Comparison of ENCODE assay signal across 12 cellular contexts in genomic region chr5:181203093-181203711, GRCh38. TPM values are rescaled to one million over a fixed set of nuclear protein-coding genes. Genes with fewer than 3 reads are reported as not detected.
A peak's percentile ranks its signal among the peaks of the same experiment; 100 is the strongest.
DNase-seq lines count a peak whose midpoint lies in the region; ATAC-seq, FAIRE-seq and TF ChIP-seq lines count a peak whose summit lies in the region.
"Had no signal": no experiment of that assay in that cellular context is flagged by ENCODE, and none has a peak within 500 bp of the region (broad histone marks: within the 10 kb centered on the region; RNA-seq: fewer than 3 reads in every experiment).

No MANE protein-coding gene starts in this region.

- H2AFZ ChIP-seq in keratinocyte (ENCODE audit: control insufficient read depth, low read length): no peak overlapping the region

- H3K9me3 ChIP-seq in adipocyte (ENCODE audit: control insufficient read depth, low read length) (no peaks in the 10 kb centered on the region), keratinocyte (ENCODE audit: control insufficient read depth, low read depth, low read length) (no peaks in the 10 kb centered on the region), suprapubic skin (no peaks in the 10 kb centered on the region)
- H3K9me3 ChIP-seq: neutrophil had no signal

- H3K36me3 ChIP-seq in adipocyte (ENCODE audit: control insufficient read depth, insufficient read depth, low read length, severe bottlenecking) (no peaks in the 10 kb centered on the region), keratinocyte (ENCODE audit: control insufficient read depth in 2 of 2, extremely low read depth in 1 of 2, insufficient read depth in 2 of 2, low read length in 2 of 2) (peaks cover 3 to 13% of the 10 kb centered on the region in 2 experiments), suprapubic skin (no peaks in the 10 kb centered on the region)
- H3K36me3 ChIP-seq: neutrophil had no signal

- no peaks in the 10 kb centered on the region for H3K27me3 ChIP-seq in adipocyte (replicated peaks; ENCODE audit: control insufficient read depth, insufficient read depth, low read length)
- H3K27me3 ChIP-seq in keratinocyte (ENCODE audit: control insufficient read depth, extremely low read depth, insufficient read depth, low read length): no peaks in the 10 kb centered on the region
- H3K27me3 ChIP-seq in suprapubic skin: no peaks in the 10 kb centered on the region

- TF ChIP-seq EP300 in suprapubic skin (IDR thresholded peaks at IDR 0.05): no peak

- H3K36me3 Mint-ChIP-seq in activated T-cell treated with anti-CD3 and anti-CD28 coated beads, Interleukin-2, amount 50 U/mL, for 4 hours (ENCODE audit: insufficient read depth): no peaks in the 10 kb centered on the region

- no peak for FAIRE-seq in keratinocyte (lab: Jason Lieb, UNC)
- FAIRE-seq: H54 had no signal

- H3K4me3 Mint-ChIP-seq in activated T-cell treated with anti-CD3 and anti-CD28 coated beads, Interleukin-2, amount 50 U/mL, for 4 hours: peak overlapping the region; percentile 83

- H3K27me3 Mint-ChIP-seq in activated T-cell treated with anti-CD3 and anti-CD28 coated beads, Interleukin-2, amount 50 U/mL, for 4 hours (ENCODE audit: low read depth): peaks cover 21% of the 10 kb centered on the region

- ATAC-seq in activated T-cell treated with anti-CD3 and anti-CD28 coated beads, Interleukin-2, amount 50 U/mL, for 4 hours: no peak
- ATAC-seq in HG03354 (IDR thresholded peaks at IDR 0.05; ENCODE audit: poor library complexity, severe bottlenecking, unreplicated experiment) (no peak), GM18517 (IDR thresholded peaks at IDR 0.05; ENCODE audit: unreplicated experiment) (no peak)

- dilution Hi-C loops in keratinocyte (cut with MboI; ENCODE audit: extremely low pct_ligation_motif_present, low sequenced_read_pairs): no loop called here

- H3K27ac ChIP-seq in keratinocyte (ENCODE audit: control insufficient read depth, insufficient read depth, low read length) (peak overlapping the region; percentile 43), suprapubic skin (peak overlapping the region; percentile 71)
- H3K27ac ChIP-seq: neutrophil had no signal

- no peak for DNase-seq in activated T-cell treated with anti-CD3 and anti-CD28 coated beads, Interleukin-2, amount 50 U/mL, for 4 hours
- no peak for DNase-seq in activated T-cell treated with anti-CD3 and anti-CD28 coated beads, Interleukin-2, amount 50 U/mL, for 48 hours
- DNase-seq in adipocyte (ENCODE audit: low read depth) (peak; percentile 41), keratinocyte (ENCODE audit: low read depth, low spot score) (no peak), suprapubic skin (ENCODE audit: low spot score in 2 of 2) (no peak)
- no peak for DNase-seq in activated CD4-positive, alpha-beta T cell treated with anti-CD3 and anti-CD28 coated beads, Interleukin-2, amount 50 U/mL, for 1 hour
- DNase-seq: NCI-H774 had no signal

- H3K9me3 Mint-ChIP-seq in activated T-cell treated with anti-CD3 and anti-CD28 coated beads, Interleukin-2, amount 50 U/mL, for 4 hours: peaks cover 3% of the 10 kb centered on the region

- H3K4me1 Mint-ChIP-seq in activated T-cell treated with anti-CD3 and anti-CD28 coated beads, Interleukin-2, amount 50 U/mL, for 4 hours (ENCODE audit: low read depth): peaks cover 28% of the 10 kb centered on the region

- H3K4me3 ChIP-seq in adipocyte (ENCODE audit: low read length) (no peak overlapping the region), keratinocyte (ENCODE audit: control insufficient read depth in 2 of 3, extremely low read depth in 1 of 3, insufficient read depth in 2 of 3, low read depth in 1 of 3, low read length in 3 of 3) (peak overlapping the region; percentile 71 to 87 (median 85)), suprapubic skin (peak overlapping the region; percentile 61)

- H3K79me2 ChIP-seq in keratinocyte (ENCODE audit: control insufficient read depth, insufficient read depth, low read length): peaks cover 4% of the 10 kb centered on the region

- H3K9me1 ChIP-seq in keratinocyte (ENCODE audit: control insufficient read depth, extremely low read depth, insufficient read depth, low read length): no peaks in the 10 kb centered on the region

- TF ChIP-seq POLR2A in suprapubic skin (IDR thresholded peaks at IDR 0.05): no peak

- WGBS in suprapubic skin: 43% methylated on average over 11 of the region's 11 CpGs

- peak overlapping the region; percentile 83 for H3K4me2 ChIP-seq in keratinocyte (ENCODE audit: control insufficient read depth, extremely low read depth, insufficient read depth, low read depth, low read length)

- TF ChIP-seq CTCF in keratinocyte (optimal IDR thresholded peaks at IDR 0.05 in 1 of 3, IDR thresholded peaks at IDR 0.05 in 1 of 3, conservative IDR thresholded peaks at IDR 0.05 in 1 of 3; ENCODE audit: extremely low read depth in 1 of 3, insufficient read depth in 2 of 3, low read length in 3 of 3): no peak
- no peak for TF ChIP-seq CTCF in suprapubic skin (IDR thresholded peaks at IDR 0.05)

- H3K4me1 ChIP-seq in adipocyte (ENCODE audit: control insufficient read depth, insufficient read depth, low read length) (peaks cover 21% of the 10 kb centered on the region), keratinocyte (ENCODE audit: control insufficient read depth, extremely low read depth, insufficient read depth, low read length) (peaks cover 19% of the 10 kb centered on the region), suprapubic skin (peaks cover 51% of the 10 kb centered on the region)

- no peaks in the 10 kb centered on the region for H4K20me1 ChIP-seq in keratinocyte (ENCODE audit: control insufficient read depth, extremely low read depth, insufficient read depth, low read length)

- no peak overlapping the region for H3K9ac ChIP-seq in adipocyte (ENCODE audit: low read length)
- peak overlapping the region; percentile 63 for H3K9ac ChIP-seq in keratinocyte (ENCODE audit: control insufficient read depth, extremely low read depth, insufficient read depth, low read length)

RNA-seq across cellular contexts. Expression of gene TRIM7, which starts 1.8 kb away (rescaled TPM):
- total RNA-seq in activated T-cell treated with anti-CD3 and anti-CD28 coated beads, Interleukin-2, amount 50 U/mL, for 4 hours: 1 to 10 TPM in 1 of 3 donors, under 1 TPM in 2; 0.18 to 2.1 (median 0.99) TPM
- polyA plus RNA-seq in keratinocyte: 21.7 to 27.6 TPM (median 22.4 TPM) in 3 replicates
- 8.8 TPM for polyA plus RNA-seq in keratinocyte (2011; ENCODE audit: low read depth)
- polyA plus RNA-seq in keratinocyte (2011; cell fraction: cytosol; rRNA removed): 20.1 and 22.0 TPM in 2 replicates
- 28.5 and 29.7 TPM in 2 replicates for polyA plus RNA-seq in keratinocyte (2011; cell fraction: nucleus; rRNA removed)
- polyA plus RNA-seq in keratinocyte (2012; ENCODE audit: low replicate concordance): 16.7 and 25.6 TPM in 2 replicates
- polyA minus RNA-seq in keratinocyte: 7.2 to 10.6 TPM (median 8.1 TPM) in 3 replicates
- polyA minus RNA-seq in keratinocyte (2011; cell fraction: cytosol; rRNA and poly(A)+ RNA removed): 15.7 TPM
- polyA minus RNA-seq in keratinocyte (2011; cell fraction: nucleus; rRNA and poly(A)+ RNA removed): 7.7 and 9.9 TPM in 2 replicates
- 10 to 100 TPM; 52.0 to 79.0 (median 69.4) TPM for total RNA-seq in suprapubic skin

RNA-seq across cellular contexts. Expression of gene TRIM41, which starts 19.9 kb away (rescaled TPM):
- 10 to 100 TPM; 37.6 to 39.5 (median 38.3) TPM for total RNA-seq in activated T-cell treated with anti-CD3 and anti-CD28 coated beads, Interleukin-2, amount 50 U/mL, for 4 hours
- polyA plus RNA-seq in keratinocyte: 11.8 to 14.1 TPM (median 13.4 TPM) in 3 replicates
- polyA plus RNA-seq in keratinocyte (2011; ENCODE audit: low read depth): 6.8 TPM
- polyA plus RNA-seq in keratinocyte (2011; cell fraction: cytosol; rRNA removed): 9.2 and 12.8 TPM in 2 replicates
- 40.3 and 44.3 TPM in 2 replicates for polyA plus RNA-seq in keratinocyte (2011; cell fraction: nucleus; rRNA removed)
- 12.2 and 19.8 TPM in 2 replicates for polyA plus RNA-seq in keratinocyte (2012; ENCODE audit: low replicate concordance)
- polyA minus RNA-seq in keratinocyte: 5.2 to 10.3 TPM (median 5.3 TPM) in 3 replicates
- polyA minus RNA-seq in keratinocyte (2011; cell fraction: cytosol; rRNA and poly(A)+ RNA removed): 12.5 TPM
- polyA minus RNA-seq in keratinocyte (2011; cell fraction: nucleus; rRNA and poly(A)+ RNA removed): 11.0 and 11.1 TPM in 2 replicates
- total RNA-seq in suprapubic skin: 10 to 100 TPM; 13.3 to 23.3 (median 16.2) TPM

RNA-seq across cellular contexts. Expression of gene RACK1, which starts 40.5 kb away (rescaled TPM):
- total RNA-seq in activated T-cell treated with anti-CD3 and anti-CD28 coated beads, Interleukin-2, amount 50 U/mL, for 4 hours: 1,000 to 10,000 TPM; 2,938 to 3,145 (median 2,972) TPM
- polyA plus RNA-seq in keratinocyte: 3,291 to 4,197 TPM (median 3,883 TPM) in 3 replicates
- 6,866 TPM for polyA plus RNA-seq in keratinocyte (2011; ENCODE audit: low read depth)
- polyA plus RNA-seq in keratinocyte (2011; cell fraction: cytosol; rRNA removed): 3,208 and 4,094 TPM in 2 replicates
- polyA plus RNA-seq in keratinocyte (2011; cell fraction: nucleus; rRNA removed): 1,292 and 1,405 TPM in 2 replicates
- polyA plus RNA-seq in keratinocyte (2012; ENCODE audit: low replicate concordance): 2,997 and 3,266 TPM in 2 replicates
- polyA minus RNA-seq in keratinocyte: 6,396 to 10,268 TPM (median 9,173 TPM) in 3 replicates
- polyA minus RNA-seq in keratinocyte (2011; cell fraction: cytosol; rRNA and poly(A)+ RNA removed): 5,229 TPM
- 1,104 and 1,134 TPM in 2 replicates for polyA minus RNA-seq in keratinocyte (2011; cell fraction: nucleus; rRNA and poly(A)+ RNA removed)
- total RNA-seq in suprapubic skin: 1,000 to 10,000 TPM; 2,440 to 4,496 (median 3,996) TPM

RNA-seq across cellular contexts. Expression of gene OR2V2, which starts 55.8 kb away (rescaled TPM):
- not detected for total RNA-seq in activated T-cell treated with anti-CD3 and anti-CD28 coated beads, Interleukin-2, amount 50 U/mL, for 4 hours
- not detected in 3 replicates for polyA plus RNA-seq in keratinocyte
- polyA plus RNA-seq in keratinocyte (2011; ENCODE audit: low read depth): not detected
- polyA plus RNA-seq in keratinocyte (2011; cell fraction: cytosol; rRNA removed): not detected in 2 replicates
- not detected in 2 replicates for polyA plus RNA-seq in keratinocyte (2011; cell fraction: nucleus; rRNA removed)
- polyA plus RNA-seq in keratinocyte (2012; ENCODE audit: low replicate concordance): not detected in 2 replicates
- polyA minus RNA-seq in keratinocyte: not detected in 3 replicates
- not detected for polyA minus RNA-seq in keratinocyte (2011; cell fraction: cytosol; rRNA and poly(A)+ RNA removed)
- not detected in 2 replicates for polyA minus RNA-seq in keratinocyte (2011; cell fraction: nucleus; rRNA and poly(A)+ RNA removed)
- not detected for total RNA-seq in suprapubic skin
- total RNA-seq: HT1080 had no signal

RNA-seq across cellular contexts. Expression of gene TRIM52, which starts 57.7 kb away (rescaled TPM):
- total RNA-seq in activated T-cell treated with anti-CD3 and anti-CD28 coated beads, Interleukin-2, amount 50 U/mL, for 4 hours: 10 to 100 TPM; 11.4 to 12.5 (median 12.0) TPM
- polyA plus RNA-seq in keratinocyte: 4.3 to 7.7 TPM (median 7.5 TPM) in 3 replicates
- polyA plus RNA-seq in keratinocyte (2011; ENCODE audit: low read depth): 3.3 TPM
- 2.4 and 3.4 TPM in 2 replicates for polyA plus RNA-seq in keratinocyte (2011; cell fraction: cytosol; rRNA removed)
- polyA plus RNA-seq in keratinocyte (2011; cell fraction: nucleus; rRNA removed): 20.3 and 23.5 TPM in 2 replicates
- polyA plus RNA-seq in keratinocyte (2012; ENCODE audit: low replicate concordance): 4.2 and 5.7 TPM in 2 replicates
- polyA minus RNA-seq in keratinocyte: 1.9 to 12.9 TPM (median 3.9 TPM) in 3 replicates
- 5.4 TPM for polyA minus RNA-seq in keratinocyte (2011; cell fraction: cytosol; rRNA and poly(A)+ RNA removed)
- 3.5 and 7.0 TPM in 2 replicates for polyA minus RNA-seq in keratinocyte (2011; cell fraction: nucleus; rRNA and poly(A)+ RNA removed)
- total RNA-seq in suprapubic skin: 10 to 100 TPM in 2 of 4 donors, 1 to 10 TPM in 2; 6.7 to 15.4 (median 10.1) TPM

Comparison
In these comparisons a context has a peak if more than half of its experiments do, and no peak if none do; other contexts are left out.
1. RNA of gene TRIM7, which starts 1.8 kb away (total RNA-seq): 52.0 to 79.0 TPM in suprapubic skin; 0.18 to 2.1 TPM in activated T-cell treated with anti-CD3 and anti-CD28 coated beads, Interleukin-2, amount 50 U/mL, for 4 hours; every median in the first group is over 10 times any median in the second.